8 cellular contexts compared by ENCODE assay signal in genomic region chr11:22244986-22245592, GRCh38. TPM values are rescaled to one million over a fixed set of nuclear protein-coding genes. Genes with fewer than 3 reads are reported as not detected.
DNase-seq lines count a peak whose midpoint lies in the region; ATAC-seq and TF ChIP-seq lines count a peak whose summit lies in the region.

No MANE protein-coding gene starts in this region.

- H3K9me3 ChIP-seq in SJCRH30 (replicated peaks) (no peaks in the 10 kb centered on the region), lung (ENCODE audit: control insufficient read depth in 2 of 2, insufficient read depth in 1 of 2, low read length in 1 of 2) (no peaks in the 10 kb centered on the region)

- 6 to 7% methylated on average over 4 of the region's 4 CpGs for WGBS in lung, 2 donors

- no peak overlapping the region for H3K27ac Mint-ChIP-seq in activated T-cell treated with anti-CD3 and anti-CD28 coated beads, Interleukin-2, amount 50 U/mL, for 24 hours
- no peak overlapping the region for H3K27ac Mint-ChIP-seq in type B pancreatic cell

- H3K27me3 Mint-ChIP-seq in activated T-cell treated with anti-CD3 and anti-CD28 coated beads, Interleukin-2, amount 50 U/mL, for 24 hours, result peaks cover 16% of the 10 kb centered on the region
- no peaks in the 10 kb centered on the region for H3K27me3 Mint-ChIP-seq in type B pancreatic cell

- no peak overlapping the region for H3K4me3 Mint-ChIP-seq in activated T-cell treated with anti-CD3 and anti-CD28 coated beads, Interleukin-2, amount 50 U/mL, for 24 hours
- H3K4me3 Mint-ChIP-seq in type B pancreatic cell, result no peak overlapping the region

- H3K4me3 ChIP-seq in SJCRH30, result no peak overlapping the region
- H3K4me3 ChIP-seq in dorsolateral prefrontal cortex, result no peak overlapping the region
- H3K4me3 ChIP-seq in lung, result no peak overlapping the region

- no peaks in the 10 kb centered on the region for H3K4me1 Mint-ChIP-seq in activated T-cell treated with anti-CD3 and anti-CD28 coated beads, Interleukin-2, amount 50 U/mL, for 24 hours (ENCODE audit: low read depth)
- H3K4me1 Mint-ChIP-seq in type B pancreatic cell (ENCODE audit: unreplicated experiment), result peaks cover 4% of the 10 kb centered on the region

- H3K36me3 ChIP-seq in SJCRH30 (no peaks in the 10 kb centered on the region), lung (ENCODE audit: control insufficient read depth in 2 of 2, insufficient read depth in 2 of 2, low read length in 2 of 2) (no peaks in the 10 kb centered on the region)

- DNase-seq in activated T-cell treated with anti-CD3 and anti-CD28 coated beads, Interleukin-2, amount 50 U/mL, for 48 hours, result peak; percentile 16 to 17
- DNase-seq in activated T-cell treated with anti-CD3 and anti-CD28 coated beads, Interleukin-2, amount 50 U/mL, for 24 hours, result no peak
- DNase-seq in HuH-7.5 (ENCODE audit: low spot score), result peak; percentile 7
- peak; percentile 51 to 74 for DNase-seq in SJCRH30
- DNase-seq in dorsolateral prefrontal cortex, result peak in 5 of 10 donors; percentile 2 to 34 (median 30)
- DNase-seq in lung (ENCODE audit: low spot score), result peak; percentile 29
- DNase-seq in type B pancreatic cell (ENCODE audit: extremely low spot score, unreplicated experiment), result no peak

- H3K9me3 Mint-ChIP-seq in activated T-cell treated with anti-CD3 and anti-CD28 coated beads, Interleukin-2, amount 50 U/mL, for 24 hours, result no peaks in the 10 kb centered on the region
- no peaks in the 10 kb centered on the region for H3K9me3 Mint-ChIP-seq in type B pancreatic cell

- no peaks in the 10 kb centered on the region for H3K36me3 Mint-ChIP-seq in activated T-cell treated with anti-CD3 and anti-CD28 coated beads, Interleukin-2, amount 50 U/mL, for 24 hours (ENCODE audit: low read depth)
- H3K36me3 Mint-ChIP-seq in type B pancreatic cell, result no peaks in the 10 kb centered on the region

- H3K27ac ChIP-seq in SJCRH30 (no peak overlapping the region), dorsolateral prefrontal cortex (no peak overlapping the region), lung (ENCODE audit: low read depth in 1 of 2, low read length in 1 of 2) (no peak overlapping the region)

- H3K4me1 ChIP-seq in SJCRH30 (no peaks in the 10 kb centered on the region), lung (ENCODE audit: control insufficient read depth in 2 of 2, insufficient read depth in 2 of 2, low read length in 2 of 2) (no peaks in the 10 kb centered on the region)

- H3K27me3 ChIP-seq in SJCRH30 (no peaks in the 10 kb centered on the region), dorsolateral prefrontal cortex (peaks cover 0 to 5% (median 0%) of the 10 kb centered on the region in 45 donors), lung (ENCODE audit: control insufficient read depth, insufficient read depth) (no peaks in the 10 kb centered on the region)

- peak; percentile 93 for ATAC-seq in GM21825 (IDR thresholded peaks at IDR 0.05; ENCODE audit: unreplicated experiment)
- ATAC-seq in lung (ENCODE audit: insufficient read depth, low FRiP score), result peak; percentile 79

- peak; percentile 31 to 75 (median 58) for TF ChIP-seq CTCF in dorsolateral prefrontal cortex (IDR thresholded peaks at IDR 0.05 in 54 of 56, conservative IDR thresholded peaks at IDR 0.05 in 2 of 56; ENCODE audit: low read depth in 1 of 56, partially characterized antibody in 56 of 56)
- TF ChIP-seq CTCF in lung (IDR thresholded peaks at IDR 0.05; ENCODE audit: control extremely low read depth, extremely low read depth), result peak; percentile 4
- peak; percentile 80 for TF ChIP-seq CTCF in type B pancreatic cell (conservative IDR thresholded peaks at IDR 0.05)

- intact Hi-C loops in dorsolateral prefrontal cortex (cut with DNase I), result loop anchor here in 1 of 2 donors (10.0 kb wide), 1 partner anchor 60 kb away; no protein-coding TSS in a partner anchor

RNA-seq across cellular contexts. Expression of gene ANO5, which starts 52.2 kb away (rescaled TPM):
- total RNA-seq in SJCRH30 (2014; rRNA removed; shearing (Covaris generic)), result 1.3 and 1.6 TPM in 2 replicates
- total RNA-seq in dorsolateral prefrontal cortex, result 10 to 100 TPM in 119 of 120 experiments, 1 to 10 TPM in 1; 8.6 to 42.0 (median 27.1) TPM
- 1 to 10 TPM; 2.8 to 3.6 TPM for total RNA-seq in lung
- 1 to 10 TPM in 1 of 2 donors, under 1 TPM in 1; 0.22 to 1.0 TPM for polyA plus RNA-seq in lung
- 4.1 and 4.3 TPM in 2 replicates for total RNA-seq in type B pancreatic cell (ENCODE audit: low replicate concordance)

Comparison
In these comparisons a context has a peak if more than half of its experiments do, and no peak if none do; other contexts are left out.
1. DNase-seq: peak in activated T-cell treated with anti-CD3 and anti-CD28 coated beads, Interleukin-2, amount 50 U/mL, for 48 hours (2 of 2), HuH-7.5 (single experiment), SJCRH30 (2 of 2) and lung (single experiment); none in activated T-cell treated with anti-CD3 and anti-CD28 coated beads, Interleukin-2, amount 50 U/mL, for 24 hours (single experiment) and type B pancreatic cell (single experiment).
2. CTCF ChIP-seq: peak in every context shown above with its lines; median percentile 80 in type B pancreatic cell; 58 in dorsolateral prefrontal cortex; 4 in lung.